ENCODE assay signal across 8 cellular contexts in genomic region chr11:62081378-62082291, GRCh38. TPM values are rescaled to one million over a fixed set of nuclear protein-coding genes. Genes with fewer than 3 reads are reported as not detected.
A peak's percentile ranks its signal among the peaks of the same experiment; 100 is the strongest.
DNase-seq lines count a peak whose midpoint lies in the region; ATAC-seq and TF ChIP-seq lines count a peak whose summit lies in the region.

No MANE protein-coding gene starts in this region.

- TF ChIP-seq RAD21 in HCT116 (IDR thresholded peaks at IDR 0.05; ENCODE audit: low read depth) (peak; percentile 99), liver (IDR thresholded peaks at IDR 0.05) (peak; percentile 99 to 100)

- no TSS peak for BruUV-seq in HCT116 (replicated peaks; lab: Mats Ljungman, UMichigan)

- H3K9me3 ChIP-seq in HCT116 (ENCODE audit: control insufficient read depth in 1 of 2, insufficient read depth in 1 of 2, low read depth in 1 of 2, low read length in 2 of 2) (no peaks in the 10 kb centered on the region), liver (ENCODE audit: control insufficient read depth in 4 of 4, low read length in 3 of 4) (no peaks in the 10 kb centered on the region)

- H3K36me3 Mint-ChIP-seq in activated CD4-positive, alpha-beta T cell treated with anti-CD3 and anti-CD28 coated beads, Interleukin-2, amount 10 ng/mL, durations not matched to agents 24 days and 14 days (ENCODE audit: low read depth): no peaks in the 10 kb centered on the region

- H3K27me3 Mint-ChIP-seq in activated CD4-positive, alpha-beta T cell treated with anti-CD3 and anti-CD28 coated beads, Interleukin-2, amount 10 ng/mL, durations not matched to agents 24 days and 14 days: peaks cover 6% of the 10 kb centered on the region

- H3K4me2 ChIP-seq in HCT116 (ENCODE audit: low read length): peak overlapping the region; percentile 55

- no peaks in the 10 kb centered on the region for H3K79me2 ChIP-seq in HCT116 (ENCODE audit: insufficient read depth, low read length)

- DNase-seq in AG09319 (ENCODE audit: extremely low read depth, low read depth): peak; percentile 36
- DNase-seq in HCT116 (ENCODE audit: low read depth, low spot score): peak; percentile 64
- peak; percentile 65 for DNase-seq in NCI-H526 treated with DMSO at 0.1 percent for 48 hours (lab: John Stamatoyannopoulos, UW)
- DNase-seq in activated CD4-positive, alpha-beta T cell treated with anti-CD3 and anti-CD28 coated beads, Interleukin-2, amount 10 ng/mL, durations not matched to agents 24 days and 14 days: peak; percentile 93
- DNase-seq in choroid plexus epithelial cell (ENCODE audit: low read depth): peak; percentile 80
- DNase-seq in stimulated activated CD4-positive, alpha-beta T cell treated with anti-CD3 and anti-CD28 coated beads, TNF-alpha, amount 100 ng/mL, for 1 hour (ENCODE audit: low read depth in 3 of 3, low spot score in 1 of 3): peak; percentile 44 to 67 (median 65)

- TF ChIP-seq POLR2A in HCT116 (IDR thresholded peaks at IDR 0.05; ENCODE audit: borderline replicate concordance, extremely low read depth, insufficient read depth, insufficient read length): no peak

- no peak overlapping the region for H3K4me3 ChIP-seq in HCT116 (replicated peaks in 1 of 2; ENCODE audit: low read depth in 1 of 2, low read length in 2 of 2)
- H3K4me3 ChIP-seq in choroid plexus epithelial cell (ENCODE audit: low read depth, low read length): no peak overlapping the region
- no peak overlapping the region for H3K4me3 ChIP-seq in liver (ENCODE audit: low read depth in 1 of 3, low read length in 3 of 3)

- TF ChIP-seq CTCF in AG09319 (IDR thresholded peaks at IDR 0.05; ENCODE audit: low read depth, low read length) (peak; percentile 78), HCT116 (IDR thresholded peaks at IDR 0.05 in 2 of 3, conservative IDR thresholded peaks at IDR 0.05 in 1 of 3; ENCODE audit: borderline replicate concordance in 1 of 3, insufficient read depth in 1 of 3, low read depth in 2 of 3, low read length in 2 of 3) (peak; percentile 76 to 95 (median 93)), choroid plexus epithelial cell (conservative IDR thresholded peaks at IDR 0.05; ENCODE audit: low read depth, low read length) (peak; percentile 87), liver (IDR thresholded peaks at IDR 0.05; ENCODE audit: low read depth, low read length, missing input control) (peak; percentile 90)

- H3K27ac Mint-ChIP-seq in activated CD4-positive, alpha-beta T cell treated with anti-CD3 and anti-CD28 coated beads, Interleukin-2, amount 10 ng/mL, durations not matched to agents 24 days and 14 days: no peak overlapping the region

- POLR2A ChIA-PET in HCT116 (lab: Charles Lee): interaction anchor here (0.6 to 2.9 kb wide), 12 partner anchors 35 to 267 kb away, joined by 3 to 21 read pairs (median 4); partner anchors contain the start of gene FTH1

- H3K4me1 ChIP-seq in HCT116 (ENCODE audit: control insufficient read depth in 1 of 2, insufficient read depth in 2 of 2, low read length in 2 of 2) (peaks cover 0 to 9% of the 10 kb centered on the region in 2 experiments; a peak in 2 of 4 replicates), liver (ENCODE audit: control insufficient read depth in 4 of 4, insufficient read depth in 4 of 4, low read length in 3 of 4) (peaks cover 0 to 4% (median 2%) of the 10 kb centered on the region in 4 donors)

- H3K9me3 Mint-ChIP-seq in activated CD4-positive, alpha-beta T cell treated with anti-CD3 and anti-CD28 coated beads, Interleukin-2, amount 10 ng/mL, durations not matched to agents 24 days and 14 days: no peaks in the 10 kb centered on the region

- RAD21 ChIA-PET in HCT116 (lab: Charles Lee; ENCODE audit: low non-redundant PET in 1 of 2, low total read pairs in 2 of 2, uncharacterized antibody in 2 of 2, unreplicated experiment in 2 of 2): interaction anchor here (0.8 to 1.9 kb wide), 10 partner anchors 26 to 284 kb away, joined by 3 to 19 read pairs (median 6); no protein-coding TSS in a partner anchor

- CTCF ChIA-PET in HCT116 (lab: Charles Lee): interaction anchor here (0.6 to 3.4 kb wide), 36 partner anchors 9 to 334 kb away, joined by 3 to 134 read pairs (median 6); partner anchors contain the start of genes BEST1, FADS1 and FTH1

- H4K20me1 ChIP-seq in HCT116 (ENCODE audit: insufficient read depth): no peaks in the 10 kb centered on the region

- H3K27ac ChIP-seq in HCT116 (ENCODE audit: low read depth, low read length) (no peak overlapping the region), liver (ENCODE audit: low read depth in 1 of 2, low read length in 2 of 2) (no peak overlapping the region)

- H3K4me1 Mint-ChIP-seq in activated CD4-positive, alpha-beta T cell treated with anti-CD3 and anti-CD28 coated beads, Interleukin-2, amount 10 ng/mL, durations not matched to agents 24 days and 14 days: peaks cover 6% of the 10 kb centered on the region

- ATAC-seq in HCT116 (peak; percentile 94), HG02678 (IDR thresholded peaks at IDR 0.05; ENCODE audit: unreplicated experiment) (no peak)

- H3K36me3 ChIP-seq in HCT116 (ENCODE audit: control insufficient read depth in 1 of 2, insufficient read depth in 2 of 2, low read length in 2 of 2) (no peaks in the 10 kb centered on the region), liver (ENCODE audit: control insufficient read depth in 4 of 4, insufficient read depth in 3 of 4, low read depth in 1 of 4, low read length in 3 of 4) (no peaks in the 10 kb centered on the region)

- H2AFZ ChIP-seq in HCT116 (ENCODE audit: low read depth, low read length, poor library complexity, severe bottlenecking): peak overlapping the region; percentile 96

- WGBS in liver: 18% methylated on average over 16 of the region's 16 CpGs

- H3K4me3 Mint-ChIP-seq in activated CD4-positive, alpha-beta T cell treated with anti-CD3 and anti-CD28 coated beads, Interleukin-2, amount 10 ng/mL, durations not matched to agents 24 days and 14 days: peak overlapping the region; percentile 17

- H3K27me3 ChIP-seq in HCT116 (ENCODE audit: insufficient read depth, low read length) (no peaks in the 10 kb centered on the region), liver (ENCODE audit: control insufficient read depth in 4 of 4, insufficient read depth in 4 of 4, low read length in 3 of 4) (no peaks in the 10 kb centered on the region)

- no peak overlapping the region for H3K9ac ChIP-seq in HCT116 (ENCODE audit: low read length)
- H3K9ac ChIP-seq in liver (ENCODE audit: low read depth in 1 of 2, low read length in 2 of 2): no peak overlapping the region

- intact Hi-C loops in HCT116 (cut with micrococcal nuclease): loop anchor here (1.0 to 2.0 kb wide), 3 partner anchors 133 to 210 kb away; no protein-coding TSS in a partner anchor
- intact Hi-C loops in activated CD4-positive, alpha-beta T cell treated with anti-CD3 and anti-CD28 coated beads, Interleukin-2, amount 10 ng/mL, durations not matched to agents 24 days and 14 days (cut with micrococcal nuclease): loop anchor here (1.0 to 5.0 kb wide), 3 partner anchors 113 to 182 kb away; no protein-coding TSS in a partner anchor

- H3K9me2 ChIP-seq in HCT116 (ENCODE audit: insufficient read depth): no peaks in the 10 kb centered on the region

TF ChIP-seq in HCT116, 20 proteins besides CTCF, POLR2A, EP300 and RAD21 (continues in another document):
- TF ChIP-seq JUND (IDR thresholded peaks at IDR 0.05) (no peak), MAX (IDR thresholded peaks at IDR 0.05) (no peak; the same call in 1 of the 2 replicates), ZBTB33 (IDR thresholded peaks at IDR 0.05; ENCODE audit: extremely low read depth, insufficient replicate concordance, low read length) (no peak)

TF ChIP-seq in liver, 16 proteins besides CTCF, POLR2A, EP300 and RAD21:
- no peak for TF ChIP-seq RXRA (IDR thresholded peaks at IDR 0.05)
- TF ChIP-seq ZBTB33 (IDR thresholded peaks at IDR 0.05): no peak
- TF ChIP-seq HNF4A (conservative IDR thresholded peaks at IDR 0.05): peak in 1 of 2 donors; percentile 10
- TF ChIP-seq EGR1 (IDR thresholded peaks at IDR 0.05; ENCODE audit: low read depth in 2 of 2): no peak
- TF ChIP-seq MAX (IDR thresholded peaks at IDR 0.05): no peak
- TF ChIP-seq HNF4G (IDR thresholded peaks at IDR 0.05): no peak
- no peak for TF ChIP-seq FOXA1 (IDR thresholded peaks at IDR 0.05)

RNA-seq across cellular contexts. Expression of gene INCENP, which starts 42.2 kb away (rescaled TPM):
- total RNA-seq in HCT116 (2021; ENCODE audit: unreplicated experiment) (118 TPM), liver (10 to 100 TPM in 1 of 2 donors, 1 to 10 TPM in 1; 5.4 to 34.4 TPM)
- polyA plus RNA-seq in HCT116 (2012): 60.3 and 66.2 TPM in 2 replicates
- total RNA-seq in activated CD4-positive, alpha-beta T cell treated with anti-CD3 and anti-CD28 coated beads, Interleukin-2, amount 10 ng/mL, durations not matched to agents 24 days and 14 days: 95.0 and 102 TPM in 2 replicates
- polyA plus RNA-seq in liver: 1 to 10 TPM; 2.4 to 4.1 TPM

Comparison
In these comparisons a context has a peak if more than half of its experiments do, and no peak if none do; other contexts are left out.
1. DNase-seq: peak in every context shown above with its lines; median percentile 93 in activated CD4-positive, alpha-beta T cell treated with anti-CD3 and anti-CD28 coated beads, Interleukin-2, amount 10 ng/mL, durations not matched to agents 24 days and 14 days; 80 in choroid plexus epithelial cell; 65 in NCI-H526 treated with DMSO at 0.1 percent for 48 hours; 65 in stimulated activated CD4-positive, alpha-beta T cell treated with anti-CD3 and anti-CD28 coated beads, TNF-alpha, amount 100 ng/mL, for 1 hour; 64 in HCT116; 36 in AG09319.